In genomic region chr17:72536788-72537187, GRCh38 we compare ENCODE assay signal across 1 cellular context.
A peak's percentile ranks its signal among the peaks of the same experiment; 100 is the strongest.
TF ChIP-seq lines count a peak whose summit lies in the region.

No MANE protein-coding gene starts in this region.

TF ChIP-seq in SK-N-SH, 30 proteins besides CTCF, POLR2A, EP300 and RAD21 (continued from another document):
- TF ChIP-seq PBX3 (IDR thresholded peaks at IDR 0.05): 0 out of 2 replicates have a peak, but pooled peaks have one; percentile 13
- TF ChIP-seq USF1 (IDR thresholded peaks at IDR 0.05; ENCODE audit: borderline replicate concordance, low read depth): no peak
